Comparison of ENCODE assay signal across 1 cellular context in the genomic region with DNA sequence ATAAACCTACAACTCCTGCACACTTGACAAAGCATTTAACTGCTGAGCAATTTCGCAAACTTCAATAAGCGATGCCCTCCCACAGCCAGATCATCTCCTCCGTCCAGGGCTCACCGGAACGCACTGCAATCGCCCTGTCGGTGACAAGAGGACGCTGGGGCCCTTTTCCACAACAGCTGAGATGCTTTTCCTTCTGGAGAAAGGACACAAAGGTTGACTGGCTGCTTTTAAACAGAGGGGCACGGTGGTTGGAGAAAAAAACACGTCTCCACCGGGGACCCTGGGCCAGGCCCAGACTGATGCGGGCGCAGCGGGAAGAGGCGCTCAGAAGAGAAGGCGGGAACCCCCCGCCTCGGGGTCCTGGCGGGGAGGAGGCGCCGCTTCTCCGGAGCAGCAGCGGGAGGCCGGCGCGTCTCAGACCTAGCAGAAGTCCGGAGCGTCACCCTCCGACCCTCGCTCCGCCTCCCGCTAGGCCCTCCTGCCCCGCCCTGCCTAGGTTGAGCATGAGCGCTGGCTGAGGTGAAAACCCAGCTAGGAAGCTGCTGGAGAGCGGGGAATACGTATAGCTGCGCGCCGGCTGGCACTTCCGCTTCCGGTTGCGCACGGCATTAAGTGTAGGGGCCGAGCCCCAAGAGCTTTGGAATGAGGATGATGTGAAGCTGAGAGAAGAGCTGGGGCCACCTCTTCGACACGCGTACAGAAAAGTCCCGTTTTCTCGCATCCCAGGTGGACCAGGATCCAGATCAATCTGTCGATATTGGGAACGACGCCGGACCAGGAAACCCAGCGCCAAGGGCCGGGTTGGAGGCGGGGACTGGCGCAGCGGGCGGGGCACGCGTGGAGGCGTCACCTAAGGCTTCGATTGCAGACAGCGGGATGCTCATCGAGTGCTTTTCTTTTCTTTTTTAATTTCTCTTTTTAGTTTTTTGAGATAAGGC.
TF ChIP-seq lines count a peak whose summit lies in the region.

A gene (minus strand): TSS at position 564 of the 938 bp plus-strand sequence. CDS start 3,788 bp downstream, outside the sequence.

TF ChIP-seq in HepG2, 621 proteins besides CTCF, POLR2A, EP300 and RAD21 (continued from another document and continues in another):
- TF ChIP-seq, protein P1, sequence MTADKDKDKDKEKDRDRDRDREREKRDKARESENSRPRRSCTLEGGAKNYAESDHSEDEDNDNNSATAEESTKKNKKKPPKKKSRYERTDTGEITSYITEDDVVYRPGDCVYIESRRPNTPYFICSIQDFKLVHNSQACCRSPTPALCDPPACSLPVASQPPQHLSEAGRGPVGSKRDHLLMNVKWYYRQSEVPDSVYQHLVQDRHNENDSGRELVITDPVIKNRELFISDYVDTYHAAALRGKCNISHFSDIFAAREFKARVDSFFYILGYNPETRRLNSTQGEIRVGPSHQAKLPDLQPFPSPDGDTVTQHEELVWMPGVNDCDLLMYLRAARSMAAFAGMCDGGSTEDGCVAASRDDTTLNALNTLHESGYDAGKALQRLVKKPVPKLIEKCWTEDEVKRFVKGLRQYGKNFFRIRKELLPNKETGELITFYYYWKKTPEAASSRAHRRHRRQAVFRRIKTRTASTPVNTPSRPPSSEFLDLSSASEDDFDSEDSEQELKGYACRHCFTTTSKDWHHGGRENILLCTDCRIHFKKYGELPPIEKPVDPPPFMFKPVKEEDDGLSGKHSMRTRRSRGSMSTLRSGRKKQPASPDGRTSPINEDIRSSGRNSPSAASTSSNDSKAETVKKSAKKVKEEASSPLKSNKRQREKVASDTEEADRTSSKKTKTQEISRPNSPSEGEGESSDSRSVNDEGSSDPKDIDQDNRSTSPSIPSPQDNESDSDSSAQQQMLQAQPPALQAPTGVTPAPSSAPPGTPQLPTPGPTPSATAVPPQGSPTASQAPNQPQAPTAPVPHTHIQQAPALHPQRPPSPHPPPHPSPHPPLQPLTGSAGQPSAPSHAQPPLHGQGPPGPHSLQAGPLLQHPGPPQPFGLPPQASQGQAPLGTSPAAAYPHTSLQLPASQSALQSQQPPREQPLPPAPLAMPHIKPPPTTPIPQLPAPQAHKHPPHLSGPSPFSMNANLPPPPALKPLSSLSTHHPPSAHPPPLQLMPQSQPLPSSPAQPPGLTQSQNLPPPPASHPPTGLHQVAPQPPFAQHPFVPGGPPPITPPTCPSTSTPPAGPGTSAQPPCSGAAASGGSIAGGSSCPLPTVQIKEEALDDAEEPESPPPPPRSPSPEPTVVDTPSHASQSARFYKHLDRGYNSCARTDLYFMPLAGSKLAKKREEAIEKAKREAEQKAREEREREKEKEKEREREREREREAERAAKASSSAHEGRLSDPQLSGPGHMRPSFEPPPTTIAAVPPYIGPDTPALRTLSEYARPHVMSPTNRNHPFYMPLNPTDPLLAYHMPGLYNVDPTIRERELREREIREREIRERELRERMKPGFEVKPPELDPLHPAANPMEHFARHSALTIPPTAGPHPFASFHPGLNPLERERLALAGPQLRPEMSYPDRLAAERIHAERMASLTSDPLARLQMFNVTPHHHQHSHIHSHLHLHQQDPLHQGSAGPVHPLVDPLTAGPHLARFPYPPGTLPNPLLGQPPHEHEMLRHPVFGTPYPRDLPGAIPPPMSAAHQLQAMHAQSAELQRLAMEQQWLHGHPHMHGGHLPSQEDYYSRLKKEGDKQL (CRISPR knock-in tag; IDR thresholded peaks at IDR 0.05; ENCODE audit: low read depth): no peak
- TF ChIP-seq ZNF253 (CRISPR knock-in tag; IDR thresholded peaks at IDR 0.05; ENCODE audit: borderline replicate concordance) (no peak), NFIB (CRISPR knock-in tag; IDR thresholded peaks at IDR 0.05; ENCODE audit: borderline replicate concordance) (no peak), BORCS8-MEF2B (CRISPR knock-in tag; IDR thresholded peaks at IDR 0.05) (peak; percentile 69; the same call in 1 of the 2 replicates), SYNCRIP (IDR thresholded peaks at IDR 0.05; ENCODE audit: insufficient read depth, low read depth, low read length) (no peak), ZFP90 (CRISPR knock-in tag; IDR thresholded peaks at IDR 0.05; ENCODE audit: borderline replicate concordance) (peak; percentile 21; the same call in 1 of the 2 replicates), ZNF10 (CRISPR knock-in tag; IDR thresholded peaks at IDR 0.05; ENCODE audit: borderline replicate concordance, low read depth) (no peak), SMAD9 (CRISPR knock-in tag; IDR thresholded peaks at IDR 0.05) (no peak), ZNF33B (CRISPR knock-in tag; IDR thresholded peaks at IDR 0.05) (peak; percentile 78; the same call in 1 of the 2 replicates), TCF12 (IDR thresholded peaks at IDR 0.05) (no peak), TCF12 (CRISPR knock-in tag; IDR thresholded peaks at IDR 0.05) (no peak), NR1H2 (CRISPR knock-in tag; IDR thresholded peaks at IDR 0.05; ENCODE audit: borderline replicate concordance, low read depth) (no peak), NONO (IDR thresholded peaks at IDR 0.05) (no peak), NONO (CRISPR knock-in tag; conservative IDR thresholded peaks at IDR 0.05) (peak; percentile 81), TARDBP (CRISPR knock-in tag; IDR thresholded peaks at IDR 0.05) (peak; percentile 74; the same call in 1 of the 2 replicates), ZNF709 (CRISPR knock-in tag; IDR thresholded peaks at IDR 0.05) (peak; percentile 81; the same call in 1 of the 2 replicates), PPARG (CRISPR knock-in tag; conservative IDR thresholded peaks at IDR 0.05) (peak; percentile 54), KDM2A (CRISPR knock-in tag; IDR thresholded peaks at IDR 0.05; ENCODE audit: borderline replicate concordance, low read depth) (peak; percentile 99), ZSCAN31 (CRISPR knock-in tag; IDR thresholded peaks at IDR 0.05; ENCODE audit: low read depth) (peak; percentile 86), NFIC (IDR thresholded peaks at IDR 0.05; ENCODE audit: low read length) (no peak), ZNF263 (CRISPR knock-in tag; IDR thresholded peaks at IDR 0.05) (peak; percentile 69), MAFF (IDR thresholded peaks at IDR 0.05; ENCODE audit: low read depth, low read length) (no peak), ZSCAN25 (CRISPR knock-in tag; IDR thresholded peaks at IDR 0.05) (peak; percentile 70; the same call in 1 of the 2 replicates), ZNF543 (CRISPR knock-in tag; IDR thresholded peaks at IDR 0.05) (no peak), FOXA3 (CRISPR knock-in tag; IDR thresholded peaks at IDR 0.05) (peak; percentile 48; the same call in 1 of the 2 replicates)
- TF ChIP-seq, protein P2, sequence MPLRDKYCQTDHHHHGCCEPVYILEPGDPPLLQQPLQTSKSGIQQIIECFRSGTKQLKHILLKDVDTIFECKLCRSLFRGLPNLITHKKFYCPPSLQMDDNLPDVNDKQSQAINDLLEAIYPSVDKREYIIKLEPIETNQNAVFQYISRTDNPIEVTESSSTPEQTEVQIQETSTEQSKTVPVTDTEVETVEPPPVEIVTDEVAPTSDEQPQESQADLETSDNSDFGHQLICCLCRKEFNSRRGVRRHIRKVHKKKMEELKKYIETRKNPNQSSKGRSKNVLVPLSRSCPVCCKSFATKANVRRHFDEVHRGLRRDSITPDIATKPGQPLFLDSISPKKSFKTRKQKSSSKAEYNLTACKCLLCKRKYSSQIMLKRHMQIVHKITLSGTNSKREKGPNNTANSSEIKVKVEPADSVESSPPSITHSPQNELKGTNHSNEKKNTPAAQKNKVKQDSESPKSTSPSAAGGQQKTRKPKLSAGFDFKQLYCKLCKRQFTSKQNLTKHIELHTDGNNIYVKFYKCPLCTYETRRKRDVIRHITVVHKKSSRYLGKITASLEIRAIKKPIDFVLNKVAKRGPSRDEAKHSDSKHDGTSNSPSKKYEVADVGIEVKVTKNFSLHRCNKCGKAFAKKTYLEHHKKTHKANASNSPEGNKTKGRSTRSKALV (CRISPR knock-in tag; IDR thresholded peaks at IDR 0.05): peak; percentile 37; the same call in 1 of the 2 replicates
- TF ChIP-seq, protein P3, sequence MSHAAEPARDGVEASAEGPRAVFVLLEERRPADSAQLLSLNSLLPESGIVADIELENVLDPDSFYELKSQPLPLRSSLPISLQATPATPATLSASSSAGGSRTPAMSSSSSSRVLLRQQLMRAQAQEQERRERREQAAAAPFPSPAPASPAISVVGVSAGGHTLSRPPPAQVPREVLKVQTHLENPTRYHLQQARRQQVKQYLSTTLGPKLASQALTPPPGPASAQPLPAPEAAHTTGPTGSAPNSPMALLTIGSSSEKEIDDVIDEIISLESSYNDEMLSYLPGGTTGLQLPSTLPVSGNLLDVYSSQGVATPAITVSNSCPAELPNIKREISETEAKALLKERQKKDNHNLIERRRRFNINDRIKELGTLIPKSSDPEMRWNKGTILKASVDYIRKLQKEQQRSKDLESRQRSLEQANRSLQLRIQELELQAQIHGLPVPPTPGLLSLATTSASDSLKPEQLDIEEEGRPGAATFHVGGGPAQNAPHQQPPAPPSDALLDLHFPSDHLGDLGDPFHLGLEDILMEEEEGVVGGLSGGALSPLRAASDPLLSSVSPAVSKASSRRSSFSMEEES (CRISPR knock-in tag; IDR thresholded peaks at IDR 0.05): peak; percentile 65
- TF ChIP-seq, protein P4, sequence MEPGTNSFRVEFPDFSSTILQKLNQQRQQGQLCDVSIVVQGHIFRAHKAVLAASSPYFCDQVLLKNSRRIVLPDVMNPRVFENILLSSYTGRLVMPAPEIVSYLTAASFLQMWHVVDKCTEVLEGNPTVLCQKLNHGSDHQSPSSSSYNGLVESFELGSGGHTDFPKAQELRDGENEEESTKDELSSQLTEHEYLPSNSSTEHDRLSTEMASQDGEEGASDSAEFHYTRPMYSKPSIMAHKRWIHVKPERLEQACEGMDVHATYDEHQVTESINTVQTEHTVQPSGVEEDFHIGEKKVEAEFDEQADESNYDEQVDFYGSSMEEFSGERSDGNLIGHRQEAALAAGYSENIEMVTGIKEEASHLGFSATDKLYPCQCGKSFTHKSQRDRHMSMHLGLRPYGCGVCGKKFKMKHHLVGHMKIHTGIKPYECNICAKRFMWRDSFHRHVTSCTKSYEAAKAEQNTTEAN (CRISPR knock-in tag; conservative IDR thresholded peaks at IDR 0.05): peak; percentile 72; the same call in 1 of the 2 replicates
- TF ChIP-seq, protein P5, sequence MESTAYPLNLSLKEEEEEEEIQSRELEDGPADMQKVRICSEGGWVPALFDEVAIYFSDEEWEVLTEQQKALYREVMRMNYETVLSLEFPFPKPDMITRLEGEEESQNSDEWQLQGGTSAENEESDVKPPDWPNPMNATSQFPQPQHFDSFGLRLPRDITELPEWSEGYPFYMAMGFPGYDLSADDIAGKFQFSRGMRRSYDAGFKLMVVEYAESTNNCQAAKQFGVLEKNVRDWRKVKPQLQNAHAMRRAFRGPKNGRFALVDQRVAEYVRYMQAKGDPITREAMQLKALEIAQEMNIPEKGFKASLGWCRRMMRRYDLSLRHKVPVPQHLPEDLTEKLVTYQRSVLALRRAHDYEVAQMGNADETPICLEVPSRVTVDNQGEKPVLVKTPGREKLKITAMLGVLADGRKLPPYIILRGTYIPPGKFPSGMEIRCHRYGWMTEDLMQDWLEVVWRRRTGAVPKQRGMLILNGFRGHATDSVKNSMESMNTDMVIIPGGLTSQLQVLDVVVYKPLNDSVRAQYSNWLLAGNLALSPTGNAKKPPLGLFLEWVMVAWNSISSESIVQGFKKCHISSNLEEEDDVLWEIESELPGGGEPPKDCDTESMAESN (CRISPR knock-in tag; conservative IDR thresholded peaks at IDR 0.05): peak; percentile 20; the same call in 1 of the 2 replicates
- TF ChIP-seq, protein P6, sequence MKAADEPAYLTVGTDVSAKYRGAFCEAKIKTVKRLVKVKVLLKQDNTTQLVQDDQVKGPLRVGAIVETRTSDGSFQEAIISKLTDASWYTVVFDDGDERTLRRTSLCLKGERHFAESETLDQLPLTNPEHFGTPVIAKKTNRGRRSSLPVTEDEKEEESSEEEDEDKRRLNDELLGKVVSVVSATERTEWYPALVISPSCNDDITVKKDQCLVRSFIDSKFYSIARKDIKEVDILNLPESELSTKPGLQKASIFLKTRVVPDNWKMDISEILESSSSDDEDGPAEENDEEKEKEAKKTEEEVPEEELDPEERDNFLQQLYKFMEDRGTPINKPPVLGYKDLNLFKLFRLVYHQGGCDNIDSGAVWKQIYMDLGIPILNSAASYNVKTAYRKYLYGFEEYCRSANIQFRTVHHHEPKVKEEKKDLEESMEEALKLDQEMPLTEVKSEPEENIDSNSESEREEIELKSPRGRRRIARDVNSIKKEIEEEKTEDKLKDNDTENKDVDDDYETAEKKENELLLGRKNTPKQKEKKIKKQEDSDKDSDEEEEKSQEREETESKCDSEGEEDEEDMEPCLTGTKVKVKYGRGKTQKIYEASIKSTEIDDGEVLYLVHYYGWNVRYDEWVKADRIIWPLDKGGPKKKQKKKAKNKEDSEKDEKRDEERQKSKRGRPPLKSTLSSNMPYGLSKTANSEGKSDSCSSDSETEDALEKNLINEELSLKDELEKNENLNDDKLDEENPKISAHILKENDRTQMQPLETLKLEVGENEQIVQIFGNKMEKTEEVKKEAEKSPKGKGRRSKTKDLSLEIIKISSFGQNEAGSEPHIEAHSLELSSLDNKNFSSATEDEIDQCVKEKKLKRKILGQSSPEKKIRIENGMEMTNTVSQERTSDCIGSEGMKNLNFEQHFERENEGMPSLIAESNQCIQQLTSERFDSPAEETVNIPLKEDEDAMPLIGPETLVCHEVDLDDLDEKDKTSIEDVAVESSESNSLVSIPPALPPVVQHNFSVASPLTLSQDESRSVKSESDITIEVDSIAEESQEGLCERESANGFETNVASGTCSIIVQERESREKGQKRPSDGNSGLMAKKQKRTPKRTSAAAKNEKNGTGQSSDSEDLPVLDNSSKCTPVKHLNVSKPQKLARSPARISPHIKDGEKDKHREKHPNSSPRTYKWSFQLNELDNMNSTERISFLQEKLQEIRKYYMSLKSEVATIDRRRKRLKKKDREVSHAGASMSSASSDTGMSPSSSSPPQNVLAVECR (CRISPR knock-in tag; IDR thresholded peaks at IDR 0.05; ENCODE audit: borderline replicate concordance): peak; percentile 91; the same call in 1 of the 2 replicates
- TF ChIP-seq, protein P7, sequence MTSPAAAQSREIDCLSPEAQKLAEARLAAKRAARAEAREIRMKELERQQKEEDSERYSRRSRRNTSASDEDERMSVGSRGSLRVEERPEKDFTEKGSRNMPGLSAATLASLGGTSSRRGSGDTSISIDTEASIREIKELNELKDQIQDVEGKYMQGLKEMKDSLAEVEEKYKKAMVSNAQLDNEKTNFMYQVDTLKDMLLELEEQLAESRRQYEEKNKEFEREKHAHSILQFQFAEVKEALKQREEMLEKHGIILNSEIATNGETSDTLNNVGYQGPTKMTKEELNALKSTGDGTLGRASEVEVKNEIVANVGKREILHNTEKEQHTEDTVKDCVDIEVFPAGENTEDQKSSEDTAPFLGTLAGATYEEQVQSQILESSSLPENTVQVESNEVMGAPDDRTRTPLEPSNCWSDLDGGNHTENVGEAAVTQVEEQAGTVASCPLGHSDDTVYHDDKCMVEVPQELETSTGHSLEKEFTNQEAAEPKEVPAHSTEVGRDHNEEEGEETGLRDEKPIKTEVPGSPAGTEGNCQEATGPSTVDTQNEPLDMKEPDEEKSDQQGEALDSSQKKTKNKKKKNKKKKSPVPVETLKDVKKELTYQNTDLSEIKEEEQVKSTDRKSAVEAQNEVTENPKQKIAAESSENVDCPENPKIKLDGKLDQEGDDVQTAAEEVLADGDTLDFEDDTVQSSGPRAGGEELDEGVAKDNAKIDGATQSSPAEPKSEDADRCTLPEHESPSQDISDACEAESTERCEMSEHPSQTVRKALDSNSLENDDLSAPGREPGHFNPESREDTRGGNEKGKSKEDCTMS (CRISPR knock-in tag; conservative IDR thresholded peaks at IDR 0.05): no peak
